ENCODE assay signal across 25 cellular contexts in the genomic region with DNA sequence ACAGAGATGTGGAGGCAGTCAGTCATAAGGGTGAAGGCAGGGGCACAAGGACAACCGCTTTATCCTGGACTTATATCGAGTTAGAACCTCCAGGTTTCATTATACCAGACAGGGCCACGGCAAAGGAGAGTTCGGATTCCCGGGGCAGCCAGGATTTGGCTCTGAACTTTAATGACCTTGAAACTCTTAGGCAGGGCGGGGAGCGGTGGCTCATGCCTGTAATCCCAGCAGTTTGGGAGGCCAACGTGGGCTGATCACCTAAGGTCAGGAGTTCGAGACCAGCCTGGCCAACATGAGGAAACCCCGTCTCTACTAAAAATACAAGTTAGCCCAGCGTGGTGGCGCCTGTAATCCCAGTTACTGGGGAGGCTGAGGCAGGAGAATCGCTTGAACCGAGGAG. TPM values are rescaled to one million over a fixed set of nuclear protein-coding genes. Genes with fewer than 3 reads are reported as not detected.
A peak's percentile ranks its signal among the peaks of the same experiment; 100 is the strongest.
DNase-seq lines count a peak whose midpoint lies in the region; ATAC-seq, FAIRE-seq and TF ChIP-seq lines count a peak whose summit lies in the region.
"Had no signal": no experiment of that assay in that cellular context is flagged by ENCODE, and none has a peak within 500 bp of the region (broad histone marks: within the 10 kb centered on the region; RNA-seq: fewer than 3 reads in every experiment).

No MANE protein-coding gene starts in this region.

- no peak overlapping the region for H3K4me2 ChIP-seq in astrocyte (ENCODE audit: low read length)

- H3K4me1 Mint-ChIP-seq in activated T-cell treated with anti-CD3 and anti-CD28 coated beads, Interleukin-2, amount 50 U/mL, for 4 hours (ENCODE audit: low read depth): peaks cover 11% of the 10 kb centered on the region
- peaks cover 17% of the 10 kb centered on the region for H3K4me1 Mint-ChIP-seq in activated T-cell treated with anti-CD3 and anti-CD28 coated beads, Interleukin-2, amount 50 U/mL, for 72 hours (ENCODE audit: low read depth)
- H3K4me1 Mint-ChIP-seq in astrocyte (ENCODE audit: low read depth, unreplicated experiment): peaks cover 17% of the 10 kb centered on the region
- peaks cover 5 to 16% (median 13%) of the 10 kb centered on the region in 3 donors for H3K4me1 Mint-ChIP-seq in naive B cell

- WGBS in testis, 2 donors: 47 to 60% methylated on average over 10 to 14 of the region's 14 CpGs
- WGBS in spleen, 5 donors: 74 to 86% (median 84%) methylated on average over 14 of the region's 14 CpGs

- H3K4me1 ChIP-seq in astrocyte (ENCODE audit: insufficient read depth, low read length): peaks cover 53% of the 10 kb centered on the region
- H3K4me1 ChIP-seq in testis: peaks cover 10% of the 10 kb centered on the region
- H3K4me1 ChIP-seq in spleen: peaks cover 0 to 27% (median 17%) of the 10 kb centered on the region in 6 donors
- H3K4me1 ChIP-seq: foreskin keratinocyte had no signal

- no peaks in the 10 kb centered on the region for H3K27me3 ChIP-seq in astrocyte (ENCODE audit: insufficient read depth, low read length)
- no peaks in the 10 kb centered on the region for H3K27me3 ChIP-seq in testis
- H3K27me3 ChIP-seq in spleen (replicated peaks in 1 of 7): peaks cover 0 to 58% (median 14%) of the 10 kb centered on the region in 7 donors
- H3K27me3 ChIP-seq: ascending aorta, SJCRH30 had no signal

- H3K27me3 Mint-ChIP-seq in activated T-cell treated with anti-CD3 and anti-CD28 coated beads, Interleukin-2, amount 50 U/mL, for 4 hours (ENCODE audit: low read depth): peaks cover 33% of the 10 kb centered on the region
- H3K27me3 Mint-ChIP-seq in activated T-cell treated with anti-CD3 and anti-CD28 coated beads, Interleukin-2, amount 50 U/mL, for 72 hours (ENCODE audit: low read depth): peaks cover 30% of the 10 kb centered on the region
- no peaks in the 10 kb centered on the region for H3K27me3 Mint-ChIP-seq in astrocyte (ENCODE audit: low read depth, unreplicated experiment)
- peaks cover 21 to 50% (median 50%) of the 10 kb centered on the region in 3 donors for H3K27me3 Mint-ChIP-seq in naive B cell

- H3K9me3 ChIP-seq in astrocyte (ENCODE audit: insufficient read depth, low read depth, low read length) (no peaks in the 10 kb centered on the region), testis (no peaks in the 10 kb centered on the region), spleen (no peaks in the 10 kb centered on the region)
- H3K9me3 ChIP-seq: ascending aorta, SJCRH30, upper lobe of left lung had no signal

- TF ChIP-seq POLR2A in testis (IDR thresholded peaks at IDR 0.05) (no peak), spleen (IDR thresholded peaks at IDR 0.05) (no peak)

- H3K4me3 ChIP-seq in astrocyte (ENCODE audit: insufficient read depth, low read depth, low read length) (no peak overlapping the region), testis (no peak overlapping the region), spleen (no peak overlapping the region)
- H3K4me3 ChIP-seq: SJCRH30 had no signal

- H3K27ac Mint-ChIP-seq in activated T-cell treated with anti-CD3 and anti-CD28 coated beads, Interleukin-2, amount 50 U/mL, for 72 hours: no peak overlapping the region
- H3K27ac Mint-ChIP-seq in astrocyte (ENCODE audit: unreplicated experiment) (no peak overlapping the region), naive B cell (no peak overlapping the region)
- H3K27ac Mint-ChIP-seq: activated naive CD4-positive, alpha-beta T cell treated with anti-CD3 and anti-CD28 coated beads for 36 hours; activated T-cell treated with anti-CD3 and anti-CD28 coated beads, Interleukin-2, amount 50 U/mL, for 24 hours; memory B cell; stimulated activated naive CD8-positive, alpha-beta T cell treated with anti-CD3 and anti-CD28 coated beads, Interleukin-15, amount 100 ng/mL, for 72 hours had no signal

- no peak for ATAC-seq in activated T-cell treated with anti-CD3 and anti-CD28 coated beads, Interleukin-2, amount 50 U/mL, for 4 hours
- no peak for ATAC-seq in activated T-cell treated with anti-CD3 and anti-CD28 coated beads, Interleukin-2, amount 50 U/mL, for 72 hours (replicated peaks in 1 of 2)
- ATAC-seq in naive B cell (ENCODE audit: low read depth in 2 of 2): no peak
- ATAC-seq: sciatic nerve had no signal

- peaks cover 30% of the 10 kb centered on the region for H3K79me2 ChIP-seq in astrocyte (ENCODE audit: insufficient read depth, low read length)

- DNase-seq in activated T-cell treated with anti-CD3 and anti-CD28 coated beads, Interleukin-2, amount 50 U/mL, for 4 hours: no peak
- no peak for DNase-seq in activated T-cell treated with anti-CD3 and anti-CD28 coated beads, Interleukin-2, amount 50 U/mL, for 72 hours
- DNase-seq in astrocyte (ENCODE audit: low read depth) (no peak), naive B cell (no peak), testis (peak; percentile 43), COLO829 (ENCODE audit: low spot score) (no peak), spleen (no peak)
- DNase-seq in stimulated activated CD4-positive, alpha-beta T cell treated with anti-CD3 and anti-CD28 coated beads, Interleukin-2, amount 100 ng/mL, for 48 hours: no peak
- DNase-seq: activated CD8-positive, alpha-beta memory T cell treated with anti-CD3 and anti-CD28 coated beads for 24 hours; activated naive CD4-positive, alpha-beta T cell treated with anti-CD3 and anti-CD28 coated beads for 36 hours; activated T-cell treated with anti-CD3 and anti-CD28 coated beads, Interleukin-2, amount 50 U/mL, for 24 hours; erythroblast; foreskin keratinocyte; H7; NCI-H1092 treated with DMSO at 0.1 percent for 48 hours; NCI-H187 treated with DMSO at 0.1 percent for 48 hours; NCI-H526 treated with DMSO at 0.1 percent for 48 hours; SJCRH30; stimulated activated naive CD8-positive, alpha-beta T cell treated with anti-CD3 and anti-CD28 coated beads, Interleukin-15, amount 100 ng/mL, for 72 hours; upper lobe of left lung had no signal

- TF ChIP-seq CTCF in astrocyte (IDR thresholded peaks at IDR 0.05; ENCODE audit: insufficient read depth, low read depth, low read length) (no peak), testis (IDR thresholded peaks at IDR 0.05) (no peak), spleen (IDR thresholded peaks at IDR 0.05 in 8 of 11, conservative IDR thresholded peaks at IDR 0.05 in 3 of 11) (peak in 1 of 11 experiments; percentile 14)

- no peak overlapping the region for H2AFZ ChIP-seq in astrocyte (ENCODE audit: low read depth, low read length)

- no peak overlapping the region for H3K27ac ChIP-seq in astrocyte (ENCODE audit: low read depth, low read length)
- no peak overlapping the region for H3K27ac ChIP-seq in testis
- H3K27ac ChIP-seq in spleen: no peak overlapping the region
- H3K27ac ChIP-seq: ascending aorta, foreskin keratinocyte, SJCRH30, upper lobe of left lung had no signal

- H3K9ac ChIP-seq in astrocyte (ENCODE audit: low read length): no peak overlapping the region

- H3K36me3 Mint-ChIP-seq in activated T-cell treated with anti-CD3 and anti-CD28 coated beads, Interleukin-2, amount 50 U/mL, for 4 hours (ENCODE audit: insufficient read depth): no peaks in the 10 kb centered on the region
- H3K36me3 Mint-ChIP-seq in activated T-cell treated with anti-CD3 and anti-CD28 coated beads, Interleukin-2, amount 50 U/mL, for 72 hours (ENCODE audit: insufficient read depth in 2 of 2): no peaks in the 10 kb centered on the region
- H3K36me3 Mint-ChIP-seq in astrocyte (ENCODE audit: low read depth, unreplicated experiment) (no peaks in the 10 kb centered on the region), naive B cell (no peaks in the 10 kb centered on the region)

- no peak for FAIRE-seq in astrocyte (lab: Jason Lieb, UNC)
- FAIRE-seq: GM12891, RCC 7860 had no signal

- intact Hi-C loops in testis (cut with DNase I; ENCODE audit: low total_unique reads): no loop called here
- intact Hi-C loops in spleen (cut with DNase I; ENCODE audit: low total_unique reads): no loop called here

- no peaks in the 10 kb centered on the region for H3K9me3 Mint-ChIP-seq in activated T-cell treated with anti-CD3 and anti-CD28 coated beads, Interleukin-2, amount 50 U/mL, for 4 hours
- no peaks in the 10 kb centered on the region for H3K9me3 Mint-ChIP-seq in activated T-cell treated with anti-CD3 and anti-CD28 coated beads, Interleukin-2, amount 50 U/mL, for 72 hours
- H3K9me3 Mint-ChIP-seq in astrocyte (ENCODE audit: unreplicated experiment) (no peaks in the 10 kb centered on the region), naive B cell (no peaks in the 10 kb centered on the region)
- H3K9me3 Mint-ChIP-seq: activated naive CD4-positive, alpha-beta T cell treated with anti-CD3 and anti-CD28 coated beads for 36 hours; activated T-cell treated with anti-CD3 and anti-CD28 coated beads, Interleukin-2, amount 50 U/mL, for 24 hours; memory B cell; stimulated activated naive CD8-positive, alpha-beta T cell treated with anti-CD3 and anti-CD28 coated beads, Interleukin-15, amount 100 ng/mL, for 72 hours had no signal

- H3K36me3 ChIP-seq in astrocyte (ENCODE audit: insufficient read depth, low read length) (no peaks in the 10 kb centered on the region), testis (ENCODE audit: low read depth, missing control alignments) (no peaks in the 10 kb centered on the region), spleen (no peaks in the 10 kb centered on the region)
- H3K36me3 ChIP-seq: ascending aorta, SJCRH30, upper lobe of left lung had no signal

- peak overlapping the region; percentile 38 for H3K4me3 Mint-ChIP-seq in activated T-cell treated with anti-CD3 and anti-CD28 coated beads, Interleukin-2, amount 50 U/mL, for 4 hours
- peak overlapping the region in 1 of 2 donors; percentile 5 for H3K4me3 Mint-ChIP-seq in activated T-cell treated with anti-CD3 and anti-CD28 coated beads, Interleukin-2, amount 50 U/mL, for 72 hours
- peak overlapping the region; percentile 86 for H3K4me3 Mint-ChIP-seq in astrocyte (ENCODE audit: unreplicated experiment)
- peak overlapping the region in 6 of 8 donors; percentile 30 to 90 (median 55) for H3K4me3 Mint-ChIP-seq in naive B cell

- H4K20me1 ChIP-seq in astrocyte (ENCODE audit: insufficient read depth, low read length): no peaks in the 10 kb centered on the region

RNA-seq across cellular contexts. Expression of a gene that starts 1.1 kb away (rescaled TPM):
- total RNA-seq in activated T-cell treated with anti-CD3 and anti-CD28 coated beads, Interleukin-2, amount 50 U/mL, for 4 hours: 1 to 10 TPM in 1 of 3 donors, under 1 TPM in 2; 0.08 to 1.1 (median 0.24) TPM
- 1 to 10 TPM; 2.2 to 2.9 TPM for total RNA-seq in activated T-cell treated with anti-CD3 and anti-CD28 coated beads, Interleukin-2, amount 50 U/mL, for 72 hours
- 39.5 and 53.9 TPM in 2 replicates for total RNA-seq in astrocyte
- polyA plus RNA-seq in naive B cell (ENCODE audit: low read depth in 6 of 6): under 1 TPM in 5 of 6 donors, not detected in 1; 0.11 to 0.35 (median 0.17) TPM
- 10 to 100 TPM in 1 of 2 donors, 1 to 10 TPM in 1; 9.2 to 10.7 TPM for total RNA-seq in testis
- 15.2 TPM for polyA plus RNA-seq in testis (ENCODE audit: insufficient read depth, low read depth, low replicate concordance)
- 1 to 10 TPM in 1 of 7 donors, under 1 TPM in 6; 0.32 to 1.5 (median 0.79) TPM for total RNA-seq in spleen
- polyA plus RNA-seq in spleen: under 1 TPM; 0.15 to 0.50 (median 0.45) TPM
- total RNA-seq: ascending aorta had no signal

RNA-seq across cellular contexts. Expression of a gene that starts 41.0 kb away (rescaled TPM):
- 100 to 1,000 TPM; 139 to 143 (median 142) TPM for total RNA-seq in activated T-cell treated with anti-CD3 and anti-CD28 coated beads, Interleukin-2, amount 50 U/mL, for 4 hours
- total RNA-seq in activated T-cell treated with anti-CD3 and anti-CD28 coated beads, Interleukin-2, amount 50 U/mL, for 72 hours: 100 to 1,000 TPM; 146 to 169 TPM
- total RNA-seq in astrocyte: 97.8 and 98.6 TPM in 2 replicates
- polyA plus RNA-seq in naive B cell (ENCODE audit: low read depth in 6 of 6): 100 to 1,000 TPM; 117 to 238 (median 185) TPM
- total RNA-seq in testis: 10 to 100 TPM; 46.7 to 55.6 TPM
- polyA plus RNA-seq in testis (ENCODE audit: insufficient read depth, low read depth, low replicate concordance): 162 TPM
- total RNA-seq in spleen: 10 to 100 TPM; 52.4 to 85.2 (median 62.0) TPM
- 100 to 1,000 TPM; 122 to 185 (median 125) TPM for polyA plus RNA-seq in spleen

RNA-seq across cellular contexts. Expression of a gene that starts 41.3 kb away (rescaled TPM):
- total RNA-seq in activated T-cell treated with anti-CD3 and anti-CD28 coated beads, Interleukin-2, amount 50 U/mL, for 4 hours: 100 to 1,000 TPM in 1 of 3 donors, 10 to 100 TPM in 2; 92.8 to 108 (median 94.2) TPM
- 10 to 100 TPM; 55.4 to 64.7 TPM for total RNA-seq in activated T-cell treated with anti-CD3 and anti-CD28 coated beads, Interleukin-2, amount 50 U/mL, for 72 hours
- total RNA-seq in astrocyte (13.6 and 13.8 TPM in 2 replicates), testis (10 to 100 TPM; 22.7 to 31.5 TPM), spleen (10 to 100 TPM in 5 of 7 donors, 1 to 10 TPM in 2; 8.9 to 17.2 (median 14.8) TPM)
- polyA plus RNA-seq in naive B cell (ENCODE audit: low read depth in 6 of 6) (10 to 100 TPM in 5 of 6 donors, 1 to 10 TPM in 1; 8.0 to 23.8 (median 15.3) TPM), testis (ENCODE audit: insufficient read depth, low read depth, low replicate concordance) (27.3 TPM), spleen (10 to 100 TPM in 2 of 3 donors, 1 to 10 TPM in 1; 7.3 to 16.7 (median 15.9) TPM)
